In genomic region chr6:87251225-87251624, GRCh38 we compare ENCODE assay signal across 21 cellular contexts.
A peak's percentile ranks its signal among the peaks of the same experiment; 100 is the strongest.
DNase-seq lines count a peak whose midpoint lies in the region; ATAC-seq and TF ChIP-seq lines count a peak whose summit lies in the region.
"Had no signal": no experiment of that assay in that cellular context is flagged by ENCODE, and none has a peak within 500 bp of the region (broad histone marks: within the 10 kb centered on the region; RNA-seq: fewer than 3 reads in every experiment).

No MANE protein-coding gene starts in this region.

- peak overlapping the region; percentile 83 for H3K27ac Mint-ChIP-seq in activated CD4-positive, alpha-beta T cell treated with anti-CD3 and anti-CD28 coated beads for 36 hours
- peak overlapping the region; percentile 44 for H3K27ac Mint-ChIP-seq in activated CD8-positive, alpha-beta T cell treated with anti-CD3 and anti-CD28 coated beads for 36 hours
- no peak overlapping the region for H3K27ac Mint-ChIP-seq in neural progenitor cell

- H4K91ac ChIP-seq in trophoblast cell (ENCODE audit: low read depth, low read length): no peak overlapping the region

- ATAC-seq in activated CD4-positive, alpha-beta T cell treated with anti-CD3 and anti-CD28 coated beads for 36 hours: peak; percentile 42
- peak; percentile 53 for ATAC-seq in GM19025 (IDR thresholded peaks at IDR 0.05; ENCODE audit: low read depth, unreplicated experiment)
- ATAC-seq in activated CD8-positive, alpha-beta T cell treated with anti-CD3 and anti-CD28 coated beads for 36 hours: no peak
- ATAC-seq: T-cell had no signal

- H3K9ac ChIP-seq in neural progenitor cell (no peak overlapping the region), trophoblast cell (ENCODE audit: low read length) (no peak overlapping the region)
- H3K9ac ChIP-seq: KMS-11 had no signal

- no peaks in the 10 kb centered on the region for H3K27me3 Mint-ChIP-seq in activated CD4-positive, alpha-beta T cell treated with anti-CD3 and anti-CD28 coated beads for 36 hours
- no peaks in the 10 kb centered on the region for H3K27me3 Mint-ChIP-seq in activated CD8-positive, alpha-beta T cell treated with anti-CD3 and anti-CD28 coated beads for 36 hours
- no peaks in the 10 kb centered on the region for H3K27me3 Mint-ChIP-seq in neural progenitor cell (ENCODE audit: insufficient read depth, low read depth)
- H3K27me3 Mint-ChIP-seq: T-cell had no signal

- CTCF ChIA-PET in activated CD4-positive, alpha-beta T cell treated with anti-CD3 and anti-CD28 coated beads for 36 hours (lab: Charles Lee): interaction anchor here (0.6 kb wide), 1 partner anchor 69 kb away, joined by 3 read pairs; no protein-coding TSS in a partner anchor
- CTCF ChIA-PET in activated CD8-positive, alpha-beta T cell treated with anti-CD3 and anti-CD28 coated beads for 36 hours (lab: Charles Lee): interaction anchor here (0.6 to 2.1 kb wide), 2 partner anchors 26 to 112 kb away, joined by 3 to 6 read pairs; no protein-coding TSS in a partner anchor

- H3K9me3 Mint-ChIP-seq in activated CD4-positive, alpha-beta T cell treated with anti-CD3 and anti-CD28 coated beads for 36 hours (ENCODE audit: low read depth): no peaks in the 10 kb centered on the region
- H3K9me3 Mint-ChIP-seq in activated CD8-positive, alpha-beta T cell treated with anti-CD3 and anti-CD28 coated beads for 36 hours: no peaks in the 10 kb centered on the region
- H3K9me3 Mint-ChIP-seq in neural progenitor cell: no peaks in the 10 kb centered on the region
- H3K9me3 Mint-ChIP-seq: neural crest cell, T-cell had no signal

- WGBS in trophoblast cell (ENCODE audit: extremely low coverage, insufficient coverage, insufficient read length): no CpG with 5 or more reads among the region's 1 CpG

- H3K36me3 Mint-ChIP-seq in activated CD4-positive, alpha-beta T cell treated with anti-CD3 and anti-CD28 coated beads for 36 hours (ENCODE audit: low read depth): peaks cover 77% of the 10 kb centered on the region
- H3K36me3 Mint-ChIP-seq in activated CD8-positive, alpha-beta T cell treated with anti-CD3 and anti-CD28 coated beads for 36 hours (ENCODE audit: low read depth): peaks cover 69% of the 10 kb centered on the region
- H3K36me3 Mint-ChIP-seq in neural progenitor cell: peaks cover 64% of the 10 kb centered on the region

- POLR2A ChIA-PET in activated CD4-positive, alpha-beta T cell treated with anti-CD3 and anti-CD28 coated beads for 36 hours (lab: Charles Lee): no interaction called here
- POLR2A ChIA-PET in activated CD8-positive, alpha-beta T cell treated with anti-CD3 and anti-CD28 coated beads for 36 hours (lab: Charles Lee): no interaction called here

- H3K4me3 Mint-ChIP-seq in activated CD4-positive, alpha-beta T cell treated with anti-CD3 and anti-CD28 coated beads for 36 hours: no peak overlapping the region
- H3K4me3 Mint-ChIP-seq in activated CD8-positive, alpha-beta T cell treated with anti-CD3 and anti-CD28 coated beads for 36 hours: no peak overlapping the region
- no peak overlapping the region for H3K4me3 Mint-ChIP-seq in neural progenitor cell
- H3K4me3 Mint-ChIP-seq: neural crest cell, T-cell had no signal

- H4K12ac ChIP-seq in trophoblast cell (ENCODE audit: low read depth, low read length): no peak overlapping the region

- no peak overlapping the region for H4K8ac ChIP-seq in trophoblast cell (ENCODE audit: low read depth, low read length)

- peak overlapping the region; percentile 16 for H3K27ac ChIP-seq in neural progenitor cell
- no peak overlapping the region for H3K27ac ChIP-seq in trophoblast cell (ENCODE audit: low read depth, low read length)
- H3K27ac ChIP-seq: KMS-11, left ventricle myocardium inferior, skin epidermis, stomach had no signal

- no peak for TF ChIP-seq CTCF in activated CD8-positive, alpha-beta T cell treated with anti-CD3 and anti-CD28 coated beads for 36 hours (IDR thresholded peaks at IDR 0.05)
- no peak for TF ChIP-seq CTCF in neural progenitor cell (IDR thresholded peaks at IDR 0.05)

- H3K4ac ChIP-seq in trophoblast cell (ENCODE audit: low read depth, low read length): no peak overlapping the region

- TF ChIP-seq POLR2A in erythroblast (IDR thresholded peaks at IDR 0.05; ENCODE audit: low read length): no peak

- H3K4me2 ChIP-seq in neural progenitor cell: no peak overlapping the region
- no peak overlapping the region for H3K4me2 ChIP-seq in trophoblast cell (ENCODE audit: low read length)
- H3K4me2 ChIP-seq: KMS-11 had no signal

- peaks cover 3% of the 10 kb centered on the region for H3F3A ChIP-seq in neural progenitor cell (ENCODE audit: low read depth)

- H3K9me3 ChIP-seq in neural progenitor cell (ENCODE audit: low read depth) (no peaks in the 10 kb centered on the region), trophoblast cell (ENCODE audit: insufficient read depth, low read depth, low read length) (no peaks in the 10 kb centered on the region)
- H3K9me3 ChIP-seq: BE2C, left ventricle myocardium inferior, stomach had no signal

- H2BK5ac ChIP-seq in trophoblast cell (ENCODE audit: low read depth, low read length, poor library complexity): no peak overlapping the region

- no peaks in the 10 kb centered on the region for H3K79me1 ChIP-seq in trophoblast cell (ENCODE audit: low read length)

- no peak overlapping the region for H2AFZ ChIP-seq in neural progenitor cell (replicated peaks)
- no peak overlapping the region for H2AFZ ChIP-seq in trophoblast cell (ENCODE audit: insufficient read depth, low read length, poor library complexity)

- H3K4me1 Mint-ChIP-seq in activated CD4-positive, alpha-beta T cell treated with anti-CD3 and anti-CD28 coated beads for 36 hours: peaks cover 16% of the 10 kb centered on the region
- H3K4me1 Mint-ChIP-seq in activated CD8-positive, alpha-beta T cell treated with anti-CD3 and anti-CD28 coated beads for 36 hours (ENCODE audit: low read depth): peaks cover 18% of the 10 kb centered on the region
- H3K4me1 Mint-ChIP-seq in neural progenitor cell: no peaks in the 10 kb centered on the region
- H3K4me1 Mint-ChIP-seq: neural crest cell, T-cell had no signal

- H3K4me3 ChIP-seq in neural progenitor cell (no peak overlapping the region), trophoblast cell (ENCODE audit: low read depth, low read length) (no peak overlapping the region)
- H3K4me3 ChIP-seq: left ventricle myocardium inferior, skin epidermis, stomach had no signal

- no peak overlapping the region for H2BK12ac ChIP-seq in trophoblast cell (ENCODE audit: low read length)

- no peak overlapping the region for H3K18ac ChIP-seq in trophoblast cell (ENCODE audit: low read length)

- H3K36me3 ChIP-seq in neural progenitor cell (peaks cover 41% of the 10 kb centered on the region), trophoblast cell (ENCODE audit: control insufficient read depth in 1 of 2, insufficient read depth in 2 of 2, low read length in 2 of 2) (peaks cover 13 to 30% of the 10 kb centered on the region in 2 experiments)

- no peak overlapping the region for H2BK120ac ChIP-seq in trophoblast cell (ENCODE audit: insufficient read depth, low read length, poor library complexity)

- H3K4me1 ChIP-seq in neural progenitor cell: no peaks in the 10 kb centered on the region
- H3K4me1 ChIP-seq in trophoblast cell (ENCODE audit: control insufficient read depth in 1 of 2, insufficient read depth in 2 of 2, low read length in 2 of 2): no peaks in the 10 kb centered on the region
- H3K4me1 ChIP-seq: BE2C, left ventricle myocardium inferior, stomach had no signal

- no peak for DNase-seq in activated CD4-positive, alpha-beta T cell treated with anti-CD3 and anti-CD28 coated beads for 36 hours
- DNase-seq in activated CD4-positive, alpha-beta T cell treated with anti-CD3 and anti-CD28 coated beads, Interleukin-2, amount 50 U/mL, for 4 hours: no peak
- DNase-seq in activated CD8-positive, alpha-beta T cell treated with anti-CD3 and anti-CD28 coated beads for 36 hours: no peak
- no peak for DNase-seq in neural progenitor cell (ENCODE audit: low spot score)
- no peak for DNase-seq in NCI-H146 treated with DMSO at 0.1 percent for 48 hours (lab: John Stamatoyannopoulos, UW; ENCODE audit: unreplicated experiment)
- DNase-seq in trophoblast cell: no peak
- DNase-seq in erythroblast (lab: John Stamatoyannopoulos, UW): no peak
- DNase-seq: aorta; BE2C; left ventricle myocardium inferior; MV-4-11; NCI-H187; NCI-H774; SHP77 treated with DMSO at 0.1 percent for 48 hours; stimulated activated CD4-positive, alpha-beta T cell treated with anti-CD3 and anti-CD28 coated beads, Interleukin-2, amount 100 ng/mL, for 24 hours; stomach; T-cell had no signal

- H2AK5ac ChIP-seq in trophoblast cell (ENCODE audit: low read length): no peak overlapping the region

- H3K27me3 ChIP-seq in neural progenitor cell: no peaks in the 10 kb centered on the region
- H3K27me3 ChIP-seq in trophoblast cell (ENCODE audit: insufficient read depth, low read length): no peaks in the 10 kb centered on the region
- H3K27me3 ChIP-seq: BE2C, stomach had no signal

- intact Hi-C loops in activated CD4-positive, alpha-beta T cell treated with anti-CD3 and anti-CD28 coated beads for 36 hours (cut with DNase I, micrococcal nuclease): no loop called here
- intact Hi-C loops in activated CD8-positive, alpha-beta T cell treated with anti-CD3 and anti-CD28 coated beads for 36 hours (cut with micrococcal nuclease): no loop called here

- no peak overlapping the region for H3K23ac ChIP-seq in trophoblast cell (ENCODE audit: low read length)

- H3K14ac ChIP-seq in trophoblast cell (ENCODE audit: low read length): no peak overlapping the region

- no peaks in the 10 kb centered on the region for H4K20me1 ChIP-seq in neural progenitor cell (ENCODE audit: low read depth)

- H3K79me2 ChIP-seq in neural progenitor cell (ENCODE audit: low read depth) (no peaks in the 10 kb centered on the region), trophoblast cell (ENCODE audit: control insufficient read depth, insufficient read depth, low read length, poor library complexity) (no peaks in the 10 kb centered on the region)
